Comparison of ENCODE assay signal across 18 cellular contexts in genomic region chr16:4570086-4570485, GRCh38. TPM values are rescaled to one million over a fixed set of nuclear protein-coding genes. Genes with fewer than 3 reads are reported as not detected.
"Had no signal": no experiment of that assay in that cellular context is flagged by ENCODE, and none has a peak within 500 bp of the region (broad histone marks: within the 10 kb centered on the region; RNA-seq: fewer than 3 reads in every experiment).

No MANE protein-coding gene starts in this region.

- H3K27ac Mint-ChIP-seq: activated CD4-positive, alpha-beta T cell treated with anti-CD3 and anti-CD28 coated beads, Interleukin-2, amount 10 ng/mL, durations not matched to agents 24 days and 14 days; activated CD8-positive, alpha-beta T cell treated with anti-CD3 and anti-CD28 coated beads, Interleukin-2, amount 10 ng/mL, durations not matched to agents 7 days and 5 days; activated naive CD8-positive, alpha-beta T cell treated with anti-CD3 and anti-CD28 coated beads for 36 hours; activated T-helper 1 cell treated with anti-CD3 and anti-CD28 coated beads, Interleukin-12 subunit alpha, Interleukin-12 subunit beta, Interleukin-2, Interleukin-4 antibody, amounts not matched to agents 30 ng/mL and 10 ng/mL and 1 ng/mL, durations not matched to agents 14 hours and 24 hours and 36 hours; naive B cell had no signal

- H3K4me1 ChIP-seq: left ventricle myocardium inferior, pancreas, testis, upper lobe of left lung had no signal

- H3K36me3 ChIP-seq: left ventricle myocardium inferior, pancreas, stomach, upper lobe of left lung had no signal

- H3K9me3 ChIP-seq: body of pancreas, left ventricle myocardium inferior, pancreas, stomach, testis, upper lobe of left lung had no signal

- H3K27me3 ChIP-seq: body of pancreas, pancreas, stomach, testis, upper lobe of left lung had no signal

- H3K4me1 Mint-ChIP-seq: naive B cell had no signal

- H3K4me3 Mint-ChIP-seq: activated CD4-positive, alpha-beta T cell treated with anti-CD3 and anti-CD28 coated beads, Interleukin-2, amount 10 ng/mL, durations not matched to agents 24 days and 14 days; activated CD8-positive, alpha-beta T cell treated with anti-CD3 and anti-CD28 coated beads, Interleukin-2, amount 10 ng/mL, durations not matched to agents 7 days and 5 days; activated naive CD8-positive, alpha-beta T cell treated with anti-CD3 and anti-CD28 coated beads for 36 hours; activated T-helper 1 cell treated with anti-CD3 and anti-CD28 coated beads, Interleukin-12 subunit alpha, Interleukin-12 subunit beta, Interleukin-2, Interleukin-4 antibody, amounts not matched to agents 30 ng/mL and 10 ng/mL and 1 ng/mL, durations not matched to agents 14 hours and 24 hours and 36 hours; naive B cell had no signal

- H3K36me3 Mint-ChIP-seq: activated naive CD8-positive, alpha-beta T cell treated with anti-CD3 and anti-CD28 coated beads for 36 hours; naive B cell had no signal

- H3K4me3 ChIP-seq: body of pancreas, left ventricle myocardium inferior, pancreas, stomach, testis, upper lobe of left lung had no signal

- H3K27ac ChIP-seq: body of pancreas, left ventricle myocardium inferior, pancreas, stomach, testis, upper lobe of left lung had no signal

- H3K27me3 Mint-ChIP-seq: activated naive CD8-positive, alpha-beta T cell treated with anti-CD3 and anti-CD28 coated beads for 36 hours had no signal

- H3K9me3 Mint-ChIP-seq: activated CD4-positive, alpha-beta T cell treated with anti-CD3 and anti-CD28 coated beads, Interleukin-2, amount 10 ng/mL, durations not matched to agents 24 days and 14 days; activated naive CD8-positive, alpha-beta T cell treated with anti-CD3 and anti-CD28 coated beads for 36 hours; activated T-helper 1 cell treated with anti-CD3 and anti-CD28 coated beads, Interleukin-12 subunit alpha, Interleukin-12 subunit beta, Interleukin-2, Interleukin-4 antibody, amounts not matched to agents 30 ng/mL and 10 ng/mL and 1 ng/mL, durations not matched to agents 14 hours and 24 hours and 36 hours; naive B cell had no signal

- ATAC-seq: activated CD8-positive, alpha-beta T cell treated with anti-CD3 and anti-CD28 coated beads, Interleukin-2, amount 10 ng/mL, durations not matched to agents 7 days and 5 days; body of pancreas; esophagus mucosa; pancreas had no signal

- DNase-seq: activated CD4-positive, alpha-beta T cell treated with anti-CD3 and anti-CD28 coated beads, Interleukin-2, amount 10 ng/mL, durations not matched to agents 24 days and 14 days; activated CD4-positive, CD25-positive, alpha-beta regulatory T cell; activated CD8-positive, alpha-beta T cell treated with anti-CD3 and anti-CD28 coated beads, Interleukin-2, amount 10 ng/mL, durations not matched to agents 7 days and 5 days; activated naive CD8-positive, alpha-beta T cell treated with anti-CD3 and anti-CD28 coated beads for 36 hours; amygdala; body of pancreas; caudate nucleus; kidney; left ventricle myocardium inferior; naive B cell; pancreas; stimulated activated CD4-positive, alpha-beta T cell treated with anti-CD3 and anti-CD28 coated beads, Interleukin-12 subunit alpha, Interleukin-12 subunit beta, amount 100 ng/mL, for 4 hours; stimulated activated CD4-positive, alpha-beta T cell treated with anti-CD3 and anti-CD28 coated beads, Interleukin-2, amount 100 ng/mL, for 24 hours; stomach; testis; upper lobe of left lung had no signal

RNA-seq across cellular contexts. Expression of gene C16orf96, which starts 13.9 kb away (rescaled TPM):
- total RNA-seq: activated CD4-positive, alpha-beta T cell treated with anti-CD3 and anti-CD28 coated beads, Interleukin-2, amount 10 ng/mL, durations not matched to agents 24 days and 14 days; activated T-helper 1 cell treated with anti-CD3 and anti-CD28 coated beads, Interleukin-12 subunit alpha, Interleukin-12 subunit beta, Interleukin-2, Interleukin-4 antibody, amounts not matched to agents 30 ng/mL and 10 ng/mL and 1 ng/mL, durations not matched to agents 14 hours and 24 hours and 36 hours had no signal
- polyA plus RNA-seq: stomach had no signal
